Comparison of ENCODE assay signal across 9 cellular contexts in genomic region chr19:45463241-45463640, GRCh38.
"Had no signal": no experiment of that assay in that cellular context is flagged by ENCODE, and none has a peak within 500 bp of the region (broad histone marks: within the 10 kb centered on the region; RNA-seq: fewer than 3 reads in every experiment).

No MANE protein-coding gene starts in this region.

- H3K9ac ChIP-seq: GM23248 had no signal

- H3K9me3 ChIP-seq: HAP-1 had no signal

- DNase-seq: GM23248, GOT3, H7, HFFc6 had no signal

- H3K9me3 Mint-ChIP-seq: IgD-negative memory B cell had no signal

- H3K4me3 Mint-ChIP-seq: HFFc6 had no signal

- H3K27ac Mint-ChIP-seq: HFFc6 had no signal

- H2AFZ ChIP-seq: GM23248 had no signal

- H3K4me3 ChIP-seq: GM23248, HAP-1 had no signal

- ATAC-seq: HCT116, HepG2 had no signal

- H3K36me3 Mint-ChIP-seq: IgD-negative memory B cell had no signal

- H3K36me3 ChIP-seq: HAP-1 had no signal

- H3K27ac ChIP-seq: GM23248, HL-60 had no signal
